Comparison of ENCODE assay signal across 19 cellular contexts in the genomic region with DNA sequence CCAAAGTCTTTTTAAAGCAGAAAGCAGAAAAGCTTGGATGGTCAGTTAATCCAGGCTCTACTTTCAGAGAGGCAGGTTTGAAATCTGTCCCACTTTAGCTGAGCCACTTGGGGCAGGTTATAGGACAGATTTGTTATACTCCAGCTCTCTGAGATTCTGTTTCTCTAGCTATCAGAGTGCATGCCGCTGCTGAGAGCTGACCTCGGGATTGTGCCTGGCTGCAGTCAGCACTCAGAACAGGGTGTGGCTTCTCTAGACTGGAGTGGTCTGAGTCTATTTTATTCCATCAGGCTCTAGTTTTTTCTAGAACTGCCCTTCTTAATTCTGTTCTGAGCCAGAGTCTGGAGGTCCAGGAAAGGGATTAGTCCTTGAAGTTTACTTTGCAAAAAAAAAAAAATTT.
"Had no signal": no experiment of that assay in that cellular context is flagged by ENCODE, and none has a peak within 500 bp of the region (broad histone marks: within the 10 kb centered on the region; RNA-seq: fewer than 3 reads in every experiment).

No MANE protein-coding gene starts in this region.

- H3K36me3 ChIP-seq: ascending aorta, esophagus muscularis mucosa, lower lobe of right lung, neural progenitor cell, pancreas, transverse colon had no signal

- DNase-seq: activated CD4-positive, alpha-beta T cell treated with anti-CD3 and anti-CD28 coated beads, Interleukin-2, amount 10 ng/mL, durations not matched to agents 7 days and 5 days; activated naive CD4-positive, alpha-beta T cell treated with anti-CD3 and anti-CD28 coated beads for 36 hours; activated naive CD8-positive, alpha-beta T cell treated with anti-CD3 and anti-CD28 coated beads, Interleukin-2, amount 50 U/mL, for 24 hours; dorsolateral prefrontal cortex; hypothalamus; kidney glomerular epithelial cell; lower lobe of right lung; midbrain; pancreas; stimulated activated CD4-positive, alpha-beta T cell treated with anti-CD3 and anti-CD28 coated beads, Interleukin-4, amount 100 ng/mL, for 24 hours; stimulated activated CD8-positive, alpha-beta memory T cell treated with anti-CD3 and anti-CD28 coated beads, Interleukin-4, amount 100 ng/mL, for 48 hours; stimulated activated naive CD4-positive, alpha-beta T cell treated with Interleukin-2 at 50 U/mL for 16 hours; substantia nigra; transverse colon had no signal

- H3K9ac ChIP-seq: neural progenitor cell had no signal

- ATAC-seq: activated naive CD8-positive, alpha-beta T cell treated with anti-CD3 and anti-CD28 coated beads, Interleukin-2, amount 50 U/mL, for 24 hours; pancreas had no signal

- H3K4me2 ChIP-seq: neural progenitor cell had no signal

- H3K9me3 ChIP-seq: ascending aorta, esophagus muscularis mucosa, lower lobe of right lung, pancreas, transverse colon had no signal

- H3K4me1 ChIP-seq: ascending aorta, lower lobe of right lung, pancreas had no signal

- FAIRE-seq: bronchial epithelial cell, endometrium, pancreas had no signal

- H3K4me3 ChIP-seq: ascending aorta, dorsolateral prefrontal cortex, esophagus muscularis mucosa, lower lobe of right lung, neural progenitor cell, pancreas, transverse colon had no signal

- H3K27ac ChIP-seq: ascending aorta, dorsolateral prefrontal cortex, esophagus muscularis mucosa, lower lobe of right lung, neural progenitor cell, pancreas, transverse colon had no signal

- H3K27me3 ChIP-seq: ascending aorta, dorsolateral prefrontal cortex, esophagus muscularis mucosa, neural progenitor cell, pancreas, transverse colon had no signal
